Comparison of ENCODE assay signal across 8 cellular contexts in genomic region chr17:76278952-76279741, GRCh38. TPM values are rescaled to one million over a fixed set of nuclear protein-coding genes. Genes with fewer than 3 reads are reported as not detected.
DNase-seq lines count a peak whose midpoint lies in the region; ATAC-seq and TF ChIP-seq lines count a peak whose summit lies in the region.

No MANE protein-coding gene starts in this region.

- peaks cover 0 to 5% (median 0%) of the 10 kb centered on the region in 3 donors for H3K27me3 Mint-ChIP-seq in naive B cell

- TF ChIP-seq CTCF in GM12864 (IDR thresholded peaks at IDR 0.05; ENCODE audit: low read depth, low read length, missing control alignments), result peak; percentile 90

- no peaks in the 10 kb centered on the region for H3K9me3 Mint-ChIP-seq in naive B cell
- no peaks in the 10 kb centered on the region for H3K9me3 Mint-ChIP-seq in stimulated activated effector memory CD8-positive, alpha-beta T cell treated with anti-CD3 and anti-CD28 coated beads, Interleukin-12 subunit alpha, Interleukin-12 subunit beta, amount 100 ng/mL, for 72 hours

- peak overlapping the region in 1 of 8 donors; percentile 45 for H3K4me3 Mint-ChIP-seq in naive B cell
- H3K4me3 Mint-ChIP-seq in stimulated activated effector memory CD8-positive, alpha-beta T cell treated with anti-CD3 and anti-CD28 coated beads, Interleukin-12 subunit alpha, Interleukin-12 subunit beta, amount 100 ng/mL, for 72 hours, result no peak overlapping the region

- no peak overlapping the region for H3K4me3 ChIP-seq in GM12864 (ENCODE audit: low read depth, low read length)

- H3K36me3 Mint-ChIP-seq in naive B cell, result no peaks in the 10 kb centered on the region
- peaks cover 23% of the 10 kb centered on the region for H3K36me3 Mint-ChIP-seq in stimulated activated effector memory CD8-positive, alpha-beta T cell treated with anti-CD3 and anti-CD28 coated beads, Interleukin-12 subunit alpha, Interleukin-12 subunit beta, amount 100 ng/mL, for 72 hours

- DNase-seq in GM12864 (ENCODE audit: low read depth) (no peak), KG1 (lab: John Stamatoyannopoulos, UW) (peak; percentile 55), OCI-M2 (lab: John Stamatoyannopoulos, UW; ENCODE audit: unreplicated experiment) (peak; percentile 22), activated T-cell treated with anti-CD3 and anti-CD28 coated beads for 4 hours (peak; percentile 86), naive B cell (peak; percentile 80)
- peak; percentile 87 to 92 for DNase-seq in stimulated activated effector memory CD8-positive, alpha-beta T cell treated with anti-CD3 and anti-CD28 coated beads, Interleukin-12 subunit alpha, Interleukin-12 subunit beta, amount 100 ng/mL, for 72 hours (ENCODE audit: low spot score in 2 of 2)

- H3K4me1 Mint-ChIP-seq in naive B cell, result peaks cover 18 to 37% (median 31%) of the 10 kb centered on the region in 3 donors
- peaks cover 31% of the 10 kb centered on the region for H3K4me1 Mint-ChIP-seq in stimulated activated effector memory CD8-positive, alpha-beta T cell treated with anti-CD3 and anti-CD28 coated beads, Interleukin-12 subunit alpha, Interleukin-12 subunit beta, amount 100 ng/mL, for 72 hours

- peak overlapping the region in 5 of 6 donors; percentile 44 to 79 (median 56) for H3K27ac Mint-ChIP-seq in naive B cell
- H3K27ac Mint-ChIP-seq in stimulated activated effector memory CD8-positive, alpha-beta T cell treated with anti-CD3 and anti-CD28 coated beads, Interleukin-12 subunit alpha, Interleukin-12 subunit beta, amount 100 ng/mL, for 72 hours, result no peak overlapping the region

- ATAC-seq in esophagus mucosa (peak; percentile 55), naive B cell (ENCODE audit: low read depth in 2 of 2) (peak; percentile 43 to 57), GM18867 (IDR thresholded peaks at IDR 0.05; ENCODE audit: unreplicated experiment) (no peak)
- peak; percentile 82 for ATAC-seq in stimulated activated effector memory CD8-positive, alpha-beta T cell treated with anti-CD3 and anti-CD28 coated beads, Interleukin-12 subunit alpha, Interleukin-12 subunit beta, amount 100 ng/mL, for 72 hours

RNA-seq across cellular contexts. Expression of gene UBALD2, which starts 14.0 kb away (rescaled TPM):
- total RNA-seq in esophagus mucosa, result 86.9 TPM
- polyA plus RNA-seq in naive B cell (ENCODE audit: low read depth in 6 of 6), result 1 to 10 TPM; 2.5 to 6.2 (median 4.6) TPM

RNA-seq across cellular contexts. Expression of gene QRICH2, which starts 28.9 kb away (rescaled TPM):
- total RNA-seq in esophagus mucosa, result 1.6 TPM
- polyA plus RNA-seq in naive B cell (ENCODE audit: low read depth in 6 of 6), result under 1 TPM in 2 of 6 donors, not detected in 4; 0.20 to 0.38 TPM

RNA-seq across cellular contexts. Expression of gene RNF157, which starts 38.9 kb away (rescaled TPM):
- total RNA-seq in esophagus mucosa, result 0.32 TPM
- polyA plus RNA-seq in naive B cell (ENCODE audit: low read depth in 6 of 6), result under 1 TPM in 5 of 6 donors, not detected in 1; 0.09 to 0.71 (median 0.22) TPM
